ENCODE assay signal across 6 cellular contexts in genomic region chr4:30959781-30960485, GRCh38.
"Had no signal": no experiment of that assay in that cellular context is flagged by ENCODE, and none has a peak within 500 bp of the region (broad histone marks: within the 10 kb centered on the region; RNA-seq: fewer than 3 reads in every experiment).

No MANE protein-coding gene starts in this region.

- H3K27ac ChIP-seq: GM23248 had no signal

- H3K36me3 ChIP-seq: HAP-1 had no signal

- H3K9ac ChIP-seq: GM23248 had no signal

- H2AFZ ChIP-seq: GM23248 had no signal

- DNase-seq: GM23248, GOT3, H7, KBM-7 had no signal

- H3K9me3 ChIP-seq: HAP-1 had no signal

- H3K4me3 ChIP-seq: GM23248, HAP-1 had no signal

- FAIRE-seq: HTR-8/SVneo had no signal
